In genomic region chr2:85470850-85471800, GRCh38 we compare ENCODE assay signal across 9 cellular contexts. TPM values are rescaled to one million over a fixed set of nuclear protein-coding genes. Genes with fewer than 3 reads are reported as not detected.
DNase-seq lines count a peak whose midpoint lies in the region; ATAC-seq and TF ChIP-seq lines count a peak whose summit lies in the region.
"Had no signal": no experiment of that assay in that cellular context is flagged by ENCODE, and none has a peak within 500 bp of the region (broad histone marks: within the 10 kb centered on the region; RNA-seq: fewer than 3 reads in every experiment).

No MANE protein-coding gene starts in this region.

- intact Hi-C loops in body of pancreas (cut with DNase I) (no loop called here), transverse colon (cut with DNase I; ENCODE audit: low total_unique reads) (no loop called here)
- intact Hi-C loops in activated T-helper 1 cell treated with anti-CD3 and anti-CD28 coated beads, Interleukin-12 subunit alpha, Interleukin-12 subunit beta, Interleukin-2, Interleukin-4 antibody, amounts not matched to agents 30 ng/mL and 10 ng/mL and 1 ng/mL, durations not matched to agents 14 hours and 24 hours and 36 hours (cut with micrococcal nuclease): no loop called here

- TF ChIP-seq CTCF in body of pancreas (IDR thresholded peaks at IDR 0.05) (no peak), transverse colon (IDR thresholded peaks at IDR 0.05) (no peak)

- H3K4me3 ChIP-seq in body of pancreas (no peak overlapping the region), transverse colon (no peak overlapping the region)
- H3K4me3 ChIP-seq: SK-N-MC had no signal

- H3K27me3 ChIP-seq in body of pancreas (no peaks in the 10 kb centered on the region), transverse colon (no peaks in the 10 kb centered on the region)

- WGBS in body of pancreas, 2 donors: 11 to 18% methylated on average over 9 to 11 of the region's 11 CpGs
- 40 to 43% methylated on average over 6 to 11 of the region's 11 CpGs for WGBS in transverse colon (ENCODE audit: low coverage in 1 of 2), 2 donors

- in situ Hi-C loops in transverse colon (cut with MboI; ENCODE audit: low pct_ligation_motif_present in 1 of 4, low pct_unique_long_range_greater_than_20kb in 1 of 4, low sequenced_read_pairs in 3 of 4): no loop called here

- no peak for TF ChIP-seq EP300 in transverse colon (IDR thresholded peaks at IDR 0.05; ENCODE audit: low read depth)

- peak; percentile 18 to 51 for ATAC-seq in activated T-cell treated with anti-CD3 and anti-CD28 coated beads, Interleukin-2, amount 50 U/mL, for 72 hours (replicated peaks in 1 of 2)
- ATAC-seq in body of pancreas: peak; percentile 84
- ATAC-seq in memory B cell (ENCODE audit: low read depth): peak; percentile 71
- no peak for ATAC-seq in GM18868 (IDR thresholded peaks at IDR 0.05; ENCODE audit: unreplicated experiment)

- H3K36me3 ChIP-seq in body of pancreas (replicated peaks in 1 of 2; ENCODE audit: insufficient read depth in 1 of 2, low read depth in 2 of 2) (no peaks in the 10 kb centered on the region), transverse colon (no peaks in the 10 kb centered on the region)

- no peaks in the 10 kb centered on the region for H3K4me1 Mint-ChIP-seq in activated T-cell treated with anti-CD3 and anti-CD28 coated beads, Interleukin-2, amount 50 U/mL, for 72 hours (ENCODE audit: low read depth)
- no peaks in the 10 kb centered on the region for H3K4me1 Mint-ChIP-seq in memory B cell
- H3K4me1 Mint-ChIP-seq in activated T-helper 1 cell treated with anti-CD3 and anti-CD28 coated beads, Interleukin-12 subunit alpha, Interleukin-12 subunit beta, Interleukin-2, Interleukin-4 antibody, amounts not matched to agents 30 ng/mL and 10 ng/mL and 1 ng/mL, durations not matched to agents 14 hours and 24 hours and 36 hours (ENCODE audit: low read depth): no peaks in the 10 kb centered on the region

- H3K4me3 Mint-ChIP-seq in activated T-cell treated with anti-CD3 and anti-CD28 coated beads, Interleukin-2, amount 50 U/mL, for 72 hours: no peak overlapping the region
- H3K4me3 Mint-ChIP-seq in memory B cell: no peak overlapping the region
- H3K4me3 Mint-ChIP-seq in activated T-helper 1 cell treated with anti-CD3 and anti-CD28 coated beads, Interleukin-12 subunit alpha, Interleukin-12 subunit beta, Interleukin-2, Interleukin-4 antibody, amounts not matched to agents 30 ng/mL and 10 ng/mL and 1 ng/mL, durations not matched to agents 14 hours and 24 hours and 36 hours: no peak overlapping the region

- H3K4me1 ChIP-seq in body of pancreas (peaks cover 61% of the 10 kb centered on the region), transverse colon (peaks cover 16 to 50% (median 35%) of the 10 kb centered on the region in 4 donors)

- H3K27ac ChIP-seq in body of pancreas: peak overlapping the region; percentile 59 to 85 (median 81)
- H3K27ac ChIP-seq in transverse colon: peak overlapping the region; percentile 62 to 82 (median 76)
- H3K27ac ChIP-seq: SK-N-MC had no signal

- H3K9me3 ChIP-seq in body of pancreas (no peaks in the 10 kb centered on the region), transverse colon (no peaks in the 10 kb centered on the region)

- H3K36me3 Mint-ChIP-seq in activated T-cell treated with anti-CD3 and anti-CD28 coated beads, Interleukin-2, amount 50 U/mL, for 72 hours (ENCODE audit: insufficient read depth in 2 of 2): no peaks in the 10 kb centered on the region
- no peaks in the 10 kb centered on the region for H3K36me3 Mint-ChIP-seq in memory B cell
- H3K36me3 Mint-ChIP-seq in activated T-helper 1 cell treated with anti-CD3 and anti-CD28 coated beads, Interleukin-12 subunit alpha, Interleukin-12 subunit beta, Interleukin-2, Interleukin-4 antibody, amounts not matched to agents 30 ng/mL and 10 ng/mL and 1 ng/mL, durations not matched to agents 14 hours and 24 hours and 36 hours (ENCODE audit: low read depth): no peaks in the 10 kb centered on the region

- H3K27me3 Mint-ChIP-seq in activated T-cell treated with anti-CD3 and anti-CD28 coated beads, Interleukin-2, amount 50 U/mL, for 72 hours (ENCODE audit: low read depth): no peaks in the 10 kb centered on the region
- peaks cover 3% of the 10 kb centered on the region for H3K27me3 Mint-ChIP-seq in memory B cell
- H3K27me3 Mint-ChIP-seq in activated T-helper 1 cell treated with anti-CD3 and anti-CD28 coated beads, Interleukin-12 subunit alpha, Interleukin-12 subunit beta, Interleukin-2, Interleukin-4 antibody, amounts not matched to agents 30 ng/mL and 10 ng/mL and 1 ng/mL, durations not matched to agents 14 hours and 24 hours and 36 hours (ENCODE audit: insufficient read depth): peaks cover 4% of the 10 kb centered on the region

- peak; percentile 14 to 22 for DNase-seq in activated T-cell treated with anti-CD3 and anti-CD28 coated beads, Interleukin-2, amount 50 U/mL, for 72 hours
- no peak for DNase-seq in activated T-cell treated with anti-CD3 and anti-CD28 coated beads for 4 hours
- peak; percentile 79 to 89 (median 86) for DNase-seq in body of pancreas
- no peak for DNase-seq in memory B cell (ENCODE audit: low spot score in 2 of 2)
- DNase-seq in transverse colon: peak; percentile 60
- DNase-seq in activated T-helper 1 cell treated with anti-CD3 and anti-CD28 coated beads, Interleukin-12 subunit alpha, Interleukin-12 subunit beta, Interleukin-2, Interleukin-4 antibody, amounts not matched to agents 30 ng/mL and 10 ng/mL and 1 ng/mL, durations not matched to agents 14 hours and 24 hours and 36 hours (ENCODE audit: low spot score): no peak
- DNase-seq in A172 (ENCODE audit: low spot score): no peak

- no peaks in the 10 kb centered on the region for H3K9me3 Mint-ChIP-seq in activated T-cell treated with anti-CD3 and anti-CD28 coated beads, Interleukin-2, amount 50 U/mL, for 72 hours
- no peaks in the 10 kb centered on the region for H3K9me3 Mint-ChIP-seq in memory B cell
- no peaks in the 10 kb centered on the region for H3K9me3 Mint-ChIP-seq in activated T-helper 1 cell treated with anti-CD3 and anti-CD28 coated beads, Interleukin-12 subunit alpha, Interleukin-12 subunit beta, Interleukin-2, Interleukin-4 antibody, amounts not matched to agents 30 ng/mL and 10 ng/mL and 1 ng/mL, durations not matched to agents 14 hours and 24 hours and 36 hours

- H3K27ac Mint-ChIP-seq in activated T-cell treated with anti-CD3 and anti-CD28 coated beads, Interleukin-2, amount 50 U/mL, for 72 hours: no peak overlapping the region
- H3K27ac Mint-ChIP-seq in memory B cell: no peak overlapping the region
- H3K27ac Mint-ChIP-seq in activated T-helper 1 cell treated with anti-CD3 and anti-CD28 coated beads, Interleukin-12 subunit alpha, Interleukin-12 subunit beta, Interleukin-2, Interleukin-4 antibody, amounts not matched to agents 30 ng/mL and 10 ng/mL and 1 ng/mL, durations not matched to agents 14 hours and 24 hours and 36 hours: no peak overlapping the region

- TF ChIP-seq POLR2A in body of pancreas (IDR thresholded peaks at IDR 0.05) (peak in 1 of 3 donors; percentile 29), transverse colon (IDR thresholded peaks at IDR 0.05) (no peak)

RNA-seq across cellular contexts. Expression of gene SH2D6, which starts 52.6 kb away (rescaled TPM):
- 1 to 10 TPM; 3.2 to 4.0 TPM for total RNA-seq in activated T-cell treated with anti-CD3 and anti-CD28 coated beads, Interleukin-2, amount 50 U/mL, for 72 hours
- 10 to 100 TPM in 1 of 2 donors, under 1 TPM in 1; 0.26 to 15.5 TPM for total RNA-seq in body of pancreas
- 10 to 100 TPM in 2 of 4 donors, 1 to 10 TPM in 1, not detected in 1; 7.6 to 14.2 (median 11.4) TPM for total RNA-seq in transverse colon
- 0.34 and 0.70 TPM in 2 replicates for total RNA-seq in activated T-helper 1 cell treated with anti-CD3 and anti-CD28 coated beads, Interleukin-12 subunit alpha, Interleukin-12 subunit beta, Interleukin-2, Interleukin-4 antibody, amounts not matched to agents 30 ng/mL and 10 ng/mL and 1 ng/mL, durations not matched to agents 14 hours and 24 hours and 36 hours
- total RNA-seq in A172 (2014; rRNA removed; shearing (Covaris generic)): 0.22 and 1.0 TPM in 2 replicates

Comparison
In these comparisons a context has a peak if more than half of its experiments do, and no peak if none do; other contexts are left out.
1. DNase-seq: peak in activated T-cell treated with anti-CD3 and anti-CD28 coated beads, Interleukin-2, amount 50 U/mL, for 72 hours (2 of 2), body of pancreas (4 of 4) and transverse colon (single experiment); none in activated T-cell treated with anti-CD3 and anti-CD28 coated beads for 4 hours (single experiment), memory B cell (0 of 2), activated T-helper 1 cell treated with anti-CD3 and anti-CD28 coated beads, Interleukin-12 subunit alpha, Interleukin-12 subunit beta, Interleukin-2, Interleukin-4 antibody, amounts not matched to agents 30 ng/mL and 10 ng/mL and 1 ng/mL, durations not matched to agents 14 hours and 24 hours and 36 hours (single experiment) and A172 (single experiment).